Comparison of ENCODE assay signal across 12 cellular contexts in the genomic region with DNA sequence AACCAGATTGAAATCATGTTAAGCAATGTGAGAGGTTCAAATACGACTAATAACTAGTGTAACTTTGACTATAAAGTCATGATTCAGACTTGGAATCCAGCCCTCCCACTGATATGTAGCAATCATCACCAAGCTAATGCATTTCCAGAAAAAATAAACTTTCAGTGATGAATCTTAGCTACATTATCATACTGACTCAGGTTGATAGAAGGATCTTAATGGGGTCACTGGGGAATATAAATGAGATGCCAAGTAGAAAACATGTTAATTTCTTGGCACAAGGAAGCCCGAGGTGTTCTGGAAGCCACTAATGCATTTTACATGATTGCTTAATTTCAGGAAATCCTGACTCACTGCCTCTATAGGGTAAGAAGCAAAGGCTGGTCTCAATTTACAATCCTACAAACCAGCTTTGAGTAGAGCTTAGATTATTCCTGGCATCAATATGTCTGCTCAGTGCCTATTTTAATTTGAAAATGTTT.
DNase-seq lines count a peak whose midpoint lies in the region; FAIRE-seq and TF ChIP-seq lines count a peak whose summit lies in the region.
"Had no signal": no experiment of that assay in that cellular context is flagged by ENCODE, and none has a peak within 500 bp of the region (broad histone marks: within the 10 kb centered on the region; RNA-seq: fewer than 3 reads in every experiment).

No MANE protein-coding gene starts in this region.

- H3K27me3 ChIP-seq in brain microvascular endothelial cell (replicated peaks) = no peaks in the 10 kb centered on the region
- H3K27me3 ChIP-seq: heart left ventricle, SJCRH30, suprapubic skin had no signal

- no peaks in the 10 kb centered on the region for H3K36me3 ChIP-seq in brain microvascular endothelial cell (replicated peaks)
- H3K36me3 ChIP-seq: heart left ventricle, SJCRH30, suprapubic skin had no signal

- no peak for TF ChIP-seq POLR2A in GM12892 (IDR thresholded peaks at IDR 0.05; ENCODE audit: low read depth, low read length)

- no peak overlapping the region for H3K27ac ChIP-seq in brain microvascular endothelial cell
- H3K27ac ChIP-seq: heart left ventricle, SJCRH30, suprapubic skin had no signal

- DNase-seq in Daoy (ENCODE audit: low read depth) (peak; percentile 91), Kasumi-1 (lab: John Stamatoyannopoulos, UW) (peak; percentile 46 to 49), brain microvascular endothelial cell (peak; percentile 65), lung microvascular endothelial cell (ENCODE audit: low read depth in 2 of 2) (peak; percentile 13 to 34), cerebellar nuclear complex (lab: John Stamatoyannopoulos, UW) (no peak), GM12892 (ENCODE audit: insufficient read length) (no peak), NCI-H2171 (lab: John Stamatoyannopoulos, UW) (no peak), retina (no peak)
- DNase-seq: aorta, heart left ventricle, SJCRH30 had no signal

- in situ Hi-C loops in brain microvascular endothelial cell (cut with HindIII; ENCODE audit: low pct_ligation_motif_present, low sequenced_read_pairs) = no loop called here

- H3K4me3 ChIP-seq in brain microvascular endothelial cell (ENCODE audit: low read depth, low read length) = no peak overlapping the region
- H3K4me3 ChIP-seq: heart left ventricle, SJCRH30, suprapubic skin had no signal

- no peak for FAIRE-seq in GM12892 (lab: Jason Lieb, UNC)

- no peak for TF ChIP-seq CTCF in brain microvascular endothelial cell (IDR thresholded peaks at IDR 0.05; ENCODE audit: low read depth, low read length, missing control alignments)

Comparison
In these comparisons a context has a peak if more than half of its experiments do, and no peak if none do; other contexts are left out.
1. DNase-seq: peak in Daoy (single experiment), Kasumi-1 (2 of 2), brain microvascular endothelial cell (single experiment) and lung microvascular endothelial cell (2 of 2); none in cerebellar nuclear complex (0 of 2), GM12892 (single experiment), NCI-H2171 (single experiment) and retina (single experiment).